ENCODE assay signal across 18 cellular contexts in the genomic region with DNA sequence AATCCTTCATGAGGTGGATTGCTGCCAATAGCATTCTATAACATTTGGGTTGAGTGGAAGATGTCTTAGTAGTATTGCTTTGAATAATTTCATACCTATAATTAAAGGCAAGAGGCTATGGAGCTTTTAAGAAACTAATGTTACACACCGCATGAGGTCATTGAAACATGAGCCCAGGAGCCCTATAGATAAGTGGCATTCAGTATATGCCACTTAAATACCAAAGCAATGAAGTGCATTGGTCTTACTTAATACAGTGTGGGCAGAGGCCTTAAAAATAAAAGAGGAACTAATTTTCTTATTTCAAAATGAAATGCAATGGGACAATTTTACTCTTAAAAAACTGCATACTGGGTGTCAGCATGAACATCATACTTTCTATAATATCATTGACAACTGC. TPM values are rescaled to one million over a fixed set of nuclear protein-coding genes. Genes with fewer than 3 reads are reported as not detected.
DNase-seq lines count a peak whose midpoint lies in the region; ATAC-seq lines count a peak whose summit lies in the region.
"Had no signal": no experiment of that assay in that cellular context is flagged by ENCODE, and none has a peak within 500 bp of the region (broad histone marks: within the 10 kb centered on the region; RNA-seq: fewer than 3 reads in every experiment).

No MANE protein-coding gene starts in this region.

- intact Hi-C loops in right cardiac atrium (cut with DNase I): no loop called here

- H3K4me1 ChIP-seq in right cardiac atrium (ENCODE audit: control insufficient read depth, insufficient read depth, low read length): no peaks in the 10 kb centered on the region
- H3K4me1 ChIP-seq: lower lobe of right lung, Peyer's patch, psoas muscle, SJSA1 had no signal

- no peaks in the 10 kb centered on the region for H3K27me3 ChIP-seq in right cardiac atrium (ENCODE audit: control insufficient read depth, insufficient read depth)
- H3K27me3 ChIP-seq: Peyer's patch, SJSA1 had no signal

- no peak overlapping the region for H3K27ac ChIP-seq in right cardiac atrium (ENCODE audit: low read length)
- H3K27ac ChIP-seq: lower lobe of right lung, Peyer's patch, psoas muscle, SJSA1 had no signal

- no peak overlapping the region for H3K4me3 ChIP-seq in right cardiac atrium (ENCODE audit: low read length)
- H3K4me3 ChIP-seq: lower lobe of right lung, Peyer's patch, psoas muscle, SJSA1 had no signal

- ATAC-seq in GM19455 (IDR thresholded peaks at IDR 0.05; ENCODE audit: unreplicated experiment) (no peak), right cardiac atrium (no peak)
- ATAC-seq: psoas muscle had no signal

- 93% methylated on average over 1 of the region's 1 CpG for WGBS in right cardiac atrium

- no peaks in the 10 kb centered on the region for H3K9me3 ChIP-seq in right cardiac atrium (ENCODE audit: control insufficient read depth, low read length)
- H3K9me3 ChIP-seq: lower lobe of right lung, Peyer's patch, psoas muscle, SJSA1 had no signal

- DNase-seq in NCI-H2107 treated with DMSO at 0.1 percent for 48 hours (lab: John Stamatoyannopoulos, UW; ENCODE audit: unreplicated experiment): peak; percentile 67
- DNase-seq in NCI-H2107 (lab: John Stamatoyannopoulos, UW): no peak
- peak; percentile 44 to 87 (median 58) for DNase-seq in NCI-H1417 (lab: John Stamatoyannopoulos, UW)
- DNase-seq in NCI-H69 (lab: John Stamatoyannopoulos, UW): peak; percentile 91
- peak; percentile 13 for DNase-seq in iPS-NIHi11 (ENCODE audit: low spot score)
- DNase-seq in effector CD8-positive, alpha-beta T cell (lab: John Stamatoyannopoulos, UW): no peak
- no peak for DNase-seq in right cardiac atrium
- DNase-seq: activated naive CD8-positive, alpha-beta T cell treated with anti-CD3 and anti-CD28 coated beads for 36 hours; cerebellar nuclear complex; erythroblast; hypothalamus; lower lobe of right lung; NCI-H1694 treated with DMSO at 0.1 percent for 48 hours; NCI-H774; Peyer's patch; psoas muscle had no signal

RNA-seq across cellular contexts. Expression of a gene that starts 47.5 kb away (rescaled TPM):
- 1 to 10 TPM; 2.1 to 3.1 (median 2.6) TPM for total RNA-seq in right cardiac atrium
- polyA plus RNA-seq in right cardiac atrium: 0.52 TPM

Comparison
In these comparisons a context has a peak if more than half of its experiments do, and no peak if none do; other contexts are left out.
1. DNase-seq: peak in NCI-H2107 treated with DMSO at 0.1 percent for 48 hours (single experiment), NCI-H1417 (3 of 3), NCI-H69 (single experiment) and iPS-NIHi11 (single experiment); none in NCI-H2107 (single experiment), effector CD8-positive, alpha-beta T cell (single experiment) and right cardiac atrium (0 of 3).